Comparison of ENCODE assay signal across 8 cellular contexts in the genomic region with DNA sequence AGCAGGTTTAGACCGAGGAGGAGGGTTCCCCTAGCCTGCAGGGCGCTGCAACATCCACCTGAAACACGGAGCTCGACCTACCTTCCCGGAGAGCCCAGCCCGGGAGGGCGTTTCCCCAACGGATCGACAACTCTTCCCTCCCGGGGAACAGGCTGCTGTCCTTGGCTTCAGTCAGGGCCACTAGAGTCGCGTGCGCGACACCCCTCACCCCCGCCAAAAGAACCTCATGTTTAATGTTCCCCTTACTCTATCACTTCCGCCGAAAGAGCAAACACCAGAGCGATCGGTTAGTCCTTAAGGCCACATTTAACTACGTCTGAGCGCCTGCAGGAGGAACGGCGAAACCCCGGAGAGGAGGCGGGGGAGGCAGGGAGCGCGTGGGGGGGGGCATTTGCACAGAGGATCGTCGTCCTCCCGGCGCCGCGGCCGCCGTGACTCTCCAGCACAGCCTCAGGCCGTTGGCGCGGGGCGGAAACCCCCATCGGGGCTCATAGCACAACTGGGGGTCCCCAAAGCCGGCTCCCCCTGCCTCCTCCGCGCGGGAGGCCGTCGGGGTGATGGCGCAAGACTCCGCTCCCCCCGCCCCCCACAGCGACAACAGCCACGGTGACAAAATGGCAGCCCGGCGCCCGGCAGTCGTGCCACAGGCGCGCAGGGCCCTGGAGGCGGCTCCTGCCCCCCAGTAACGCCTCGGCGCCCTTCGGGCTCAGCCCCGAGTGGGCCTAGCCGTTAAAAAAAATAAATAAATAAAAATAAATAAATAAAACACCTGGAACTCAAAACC. TPM values are rescaled to one million over a fixed set of nuclear protein-coding genes. Genes with fewer than 3 reads are reported as not detected.
DNase-seq lines count a peak whose midpoint lies in the region; TF ChIP-seq lines count a peak whose summit lies in the region.

No MANE protein-coding gene starts in this region.

- intact Hi-C loops in tibial artery (cut with DNase I; ENCODE audit: low total_unique reads): loop anchor here (5.0 kb wide), 1 partner anchor 40 kb away; no protein-coding TSS in a partner anchor

- H3K4me1 ChIP-seq in tibial artery: peaks cover 0 to 52% (median 29%) of the 10 kb centered on the region in 4 donors

- H3K9me3 ChIP-seq in tibial artery: no peaks in the 10 kb centered on the region

- H3K4me3 ChIP-seq in tibial artery: peak overlapping the region; percentile 78 to 93

- no peaks in the 10 kb centered on the region for H3K27me3 ChIP-seq in tibial artery

- in situ Hi-C loops in SK-MEL-5 (cut with HindIII; ENCODE audit: low pct_unique_long_range_greater_than_20kb, low sequenced_read_pairs): no loop called here

- TF ChIP-seq CTCF in tibial artery (IDR thresholded peaks at IDR 0.05): no peak

- H3K36me3 ChIP-seq in tibial artery: no peaks in the 10 kb centered on the region

- H3K27ac ChIP-seq in tibial artery: peak overlapping the region; percentile 97 to 99

- DNase-seq in NCI-H510A treated with DMSO at 0.1 percent for 48 hours (lab: John Stamatoyannopoulos, UW) (peak; percentile 34), NCI-H510A (lab: John Stamatoyannopoulos, UW) (no peak), HUDEP-2 (lab: John Stamatoyannopoulos, UW; ENCODE audit: unreplicated experiment in 76 of 76) (peak in 54 of 76 experiments; percentile 16 to 74 (median 54)), SK-MEL-5 (ENCODE audit: low read depth, low spot score) (peak; percentile 59), germinal center (ENCODE audit: low spot score) (peak; percentile 73), nucleus accumbens (lab: John Stamatoyannopoulos, UW) (peak in 50 of 56 donors; percentile 19 to 90 (median 74)), tibial artery (peak; percentile 62 to 82)
- DNase-seq in activated naive CD4-positive, alpha-beta T cell treated with Interleukin-2 at 50 U/mL for 16 hours: peak; percentile 75

RNA-seq across cellular contexts. Expression of a gene that starts 3.2 kb away (rescaled TPM):
- total RNA-seq in SK-MEL-5 (2014; rRNA removed; shearing (Covaris generic)): 60.4 and 76.0 TPM in 2 replicates
- 116 and 120 TPM in 2 replicates for polyA plus RNA-seq in SK-MEL-5 (2015; cell fraction: cytosol; rRNA removed)
- 36.4 and 37.1 TPM in 2 replicates for polyA plus RNA-seq in SK-MEL-5 (2015; cell fraction: nucleus; rRNA removed)
